ENCODE assay signal across 10 cellular contexts in the genomic region with DNA sequence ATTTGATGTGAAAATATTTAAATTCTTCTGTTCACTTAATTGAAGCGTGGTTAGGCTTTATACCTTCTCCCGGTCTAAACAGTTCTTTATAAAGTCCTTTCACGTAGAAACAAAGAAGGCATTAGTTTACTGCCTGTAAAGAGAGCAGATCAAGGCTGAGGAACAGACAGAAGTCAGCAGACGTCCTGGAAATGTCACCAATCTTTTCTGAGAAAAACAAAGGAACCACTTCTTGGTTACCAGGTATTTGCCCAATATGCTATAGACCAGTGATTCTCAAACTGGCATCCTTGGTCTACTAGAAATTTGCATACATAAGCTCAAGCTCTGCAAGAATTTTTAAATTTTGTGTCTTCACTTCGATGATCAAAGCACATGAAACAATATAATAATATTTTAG.
DNase-seq lines count a peak whose midpoint lies in the region; ATAC-seq and TF ChIP-seq lines count a peak whose summit lies in the region.
"Had no signal": no experiment of that assay in that cellular context is flagged by ENCODE, and none has a peak within 500 bp of the region (broad histone marks: within the 10 kb centered on the region; RNA-seq: fewer than 3 reads in every experiment).

No MANE protein-coding gene starts in this region.

- H3K4me1 ChIP-seq in Loucy (ENCODE audit: insufficient read depth, low read length, poor library complexity, severe bottlenecking) (peaks cover 51% of the 10 kb centered on the region), osteoblast (ENCODE audit: insufficient read depth, low read length) (peaks cover 36% of the 10 kb centered on the region)

- H3K27ac Mint-ChIP-seq in CD4-positive, alpha-beta T cell: peak overlapping the region; percentile 84

- H3K4me2 ChIP-seq in Loucy (ENCODE audit: low read depth, low read length, poor library complexity, severe bottlenecking) (no peak overlapping the region), osteoblast (ENCODE audit: insufficient read depth, low read length) (peak overlapping the region; percentile 66)

- CTCF ChIA-PET in CD4-positive, alpha-beta T cell (lab: Charles Lee): interaction anchor here (0.9 to 1.6 kb wide), 8 partner anchors 17 to 192 kb away, joined by 3 to 7 read pairs (median 3); a partner anchor contains a TSS

- H3K36me3 ChIP-seq in Loucy (ENCODE audit: insufficient read depth, low read length): no peaks in the 10 kb centered on the region
- no peaks in the 10 kb centered on the region for H3K36me3 ChIP-seq in brain microvascular endothelial cell (replicated peaks)
- no peaks in the 10 kb centered on the region for H3K36me3 ChIP-seq in osteoblast (ENCODE audit: insufficient read depth, low read length)
- H3K36me3 ChIP-seq: tibial nerve had no signal

- H4K20me1 ChIP-seq in Loucy (ENCODE audit: insufficient read depth, low read length, poor library complexity, severe bottlenecking) (no peaks in the 10 kb centered on the region), osteoblast (ENCODE audit: insufficient read depth, low read length) (no peaks in the 10 kb centered on the region)

- H3K4me3 ChIP-seq in Loucy (ENCODE audit: low read length, poor library complexity, severe bottlenecking) (no peak overlapping the region), brain microvascular endothelial cell (ENCODE audit: low read depth, low read length) (peak overlapping the region; percentile 24), osteoblast (ENCODE audit: insufficient read depth, low read length) (no peak overlapping the region)
- H3K4me3 ChIP-seq: tibial nerve had no signal

- H3K9me2 ChIP-seq in Loucy (replicated peaks; ENCODE audit: low read depth, low read length): no peaks in the 10 kb centered on the region

- POLR2A ChIA-PET in CD4-positive, alpha-beta T cell (lab: Charles Lee): interaction anchor here (0.6 to 7.5 kb wide), 22 partner anchors 9 to 604 kb away, joined by 3 to 98 read pairs (median 8); a partner anchor contains a TSS

- H3K27ac ChIP-seq in CD4-positive, alpha-beta T cell (ENCODE audit: low read depth, low read length): peak overlapping the region; percentile 90
- peak overlapping the region; percentile 95 for H3K27ac ChIP-seq in brain microvascular endothelial cell
- H3K27ac ChIP-seq in osteoblast (ENCODE audit: low read depth, low read length): peak overlapping the region; percentile 93

- H3K79me2 ChIP-seq in Loucy (ENCODE audit: insufficient read depth, low read length) (no peaks in the 10 kb centered on the region), osteoblast (ENCODE audit: insufficient read depth, low read length) (peaks cover 13% of the 10 kb centered on the region)

- no peaks in the 10 kb centered on the region for H3K36me3 Mint-ChIP-seq in CD4-positive, alpha-beta T cell (ENCODE audit: low read depth)

- H3K9me3 ChIP-seq in CD4-positive, alpha-beta T cell (ENCODE audit: control insufficient read depth, low read length): no peaks in the 10 kb centered on the region
- no peaks in the 10 kb centered on the region for H3K9me3 ChIP-seq in Loucy (ENCODE audit: insufficient read depth, low read depth, low read length)
- H3K9me3 ChIP-seq in osteoblast (ENCODE audit: low read depth, low read length): no peaks in the 10 kb centered on the region
- H3K9me3 ChIP-seq: tibial nerve had no signal

- peak overlapping the region; percentile 38 for H3K9ac ChIP-seq in Loucy (ENCODE audit: low read depth, low read length, poor library complexity, severe bottlenecking)

- peaks cover 82% of the 10 kb centered on the region for H3K4me1 Mint-ChIP-seq in CD4-positive, alpha-beta T cell (ENCODE audit: low read depth)

- H3F3A ChIP-seq in Loucy (ENCODE audit: low read depth): peaks cover 18% of the 10 kb centered on the region

- no peak for DNase-seq in CD4-positive, alpha-beta T cell
- DNase-seq in brain microvascular endothelial cell (no peak), osteoblast (ENCODE audit: insufficient read length, low spot score, missing footprints) (no peak), DMS79 (lab: John Stamatoyannopoulos, UW) (no peak)
- DNase-seq in effector CD4-positive, alpha-beta T cell: no peak
- DNase-seq: posterior cingulate gyrus had no signal

- intact Hi-C loops in CD4-positive, alpha-beta T cell (cut with DNase I, micrococcal nuclease): loop anchor here (2.0 to 5.0 kb wide), 2 partner anchors 16 to 98 kb away; no protein-coding TSS in a partner anchor

- no peaks in the 10 kb centered on the region for H3K9me3 Mint-ChIP-seq in CD4-positive, alpha-beta T cell

- TF ChIP-seq CTCF in CD4-positive, alpha-beta T cell (IDR thresholded peaks at IDR 0.05): no peak
- TF ChIP-seq CTCF in Loucy (conservative IDR thresholded peaks at IDR 0.05; ENCODE audit: low read length) (no peak), brain microvascular endothelial cell (IDR thresholded peaks at IDR 0.05; ENCODE audit: low read depth, low read length, missing control alignments) (no peak), osteoblast (IDR thresholded peaks at IDR 0.05; ENCODE audit: extremely low read depth, low read depth, low read length) (no peak)

- in situ Hi-C loops in brain microvascular endothelial cell (cut with HindIII; ENCODE audit: low pct_ligation_motif_present, low sequenced_read_pairs): no loop called here

- peak; percentile 12 for ATAC-seq in CD4-positive, alpha-beta T cell (ENCODE audit: poor library complexity)
- ATAC-seq in GM18858 (IDR thresholded peaks at IDR 0.05; ENCODE audit: unreplicated experiment) (no peak), HG02938 (IDR thresholded peaks at IDR 0.05; ENCODE audit: unreplicated experiment) (no peak)

- H3K27me3 ChIP-seq in CD4-positive, alpha-beta T cell (ENCODE audit: control insufficient read depth, insufficient read depth, low read length): no peaks in the 10 kb centered on the region
- H3K27me3 ChIP-seq in Loucy (ENCODE audit: insufficient read depth, low read length, poor library complexity, severe bottlenecking): no peaks in the 10 kb centered on the region
- H3K27me3 ChIP-seq in brain microvascular endothelial cell (replicated peaks): no peaks in the 10 kb centered on the region
- H3K27me3 ChIP-seq in osteoblast (ENCODE audit: insufficient read depth, low read length): no peaks in the 10 kb centered on the region
- H3K27me3 ChIP-seq: tibial nerve had no signal

- H3K4me3 Mint-ChIP-seq in CD4-positive, alpha-beta T cell: peak overlapping the region; percentile 86

- H3K27me3 Mint-ChIP-seq in CD4-positive, alpha-beta T cell: no peaks in the 10 kb centered on the region

- H2AFZ ChIP-seq in Loucy (ENCODE audit: low read length): 0 out of 2 replicates have a peak overlapping the region, but pooled peaks have one; percentile 20
- H2AFZ ChIP-seq in osteoblast (ENCODE audit: low read length): no peak overlapping the region
